In genomic region chr11:92779746-92780145, GRCh38 we compare ENCODE assay signal across 30 cellular contexts.
"Had no signal": no experiment of that assay in that cellular context is flagged by ENCODE, and none has a peak within 500 bp of the region (broad histone marks: within the 10 kb centered on the region; RNA-seq: fewer than 3 reads in every experiment).

No MANE protein-coding gene starts in this region.

- H3K27me3 Mint-ChIP-seq: activated CD8-positive, alpha-beta memory T cell treated with anti-CD3 and anti-CD28 coated beads, Interleukin-2, amount 10 ng/mL, durations not matched to agents 7 days and 5 days; activated naive CD4-positive, alpha-beta T cell treated with anti-CD3 and anti-CD28 coated beads, Interleukin-2, amount 10 ng/mL, durations not matched to agents 7 days and 5 days; effector memory CD8-positive, alpha-beta T cell; T-helper 17 cell had no signal

- H3K27ac ChIP-seq: ascending aorta, epithelial cell of prostate, WERI-Rb-1 had no signal

- H3K27me3 ChIP-seq: ascending aorta had no signal

- H3K36me3 ChIP-seq: ascending aorta, WERI-Rb-1 had no signal

- DNase-seq: activated CD4-positive, alpha-beta memory T cell treated with anti-CD3 and anti-CD28 coated beads for 36 hours; activated CD4-positive, alpha-beta T cell treated with anti-CD3 and anti-CD28 coated beads for 36 hours; activated CD4-positive, alpha-beta T cell treated with anti-CD3 and anti-CD28 coated beads, Interleukin-2, amount 10 ng/mL, durations not matched to agents 24 days and 14 days; activated CD4-positive, CD25-positive, alpha-beta regulatory T cell; activated CD4-positive, CD25-positive, alpha-beta regulatory T cell treated with anti-CD3 and anti-CD28 coated beads, Interleukin-2, amount 50 U/mL, for 72 hours; activated CD8-positive, alpha-beta memory T cell treated with anti-CD3 and anti-CD28 coated beads, Interleukin-2, amount 10 ng/mL, durations not matched to agents 7 days and 5 days; activated CD8-positive, alpha-beta memory T cell treated with anti-CD3 and anti-CD28 coated beads, Interleukin-2, amount 50 U/mL, for 4 hours; activated CD8-positive, alpha-beta T cell treated with anti-CD3 and anti-CD28 coated beads, Interleukin-2, amount 10 ng/mL, durations not matched to agents 7 days and 5 days; activated effector memory CD4-positive, alpha-beta T cell treated with anti-CD3 and anti-CD28 coated beads, Interleukin-2, amount 50 U/mL, for 16 hours; activated naive CD4-positive, alpha-beta T cell treated with anti-CD3 and anti-CD28 coated beads, Interleukin-2, amount 10 ng/mL, durations not matched to agents 7 days and 5 days; activated naive CD8-positive, alpha-beta T cell treated with anti-CD3 and anti-CD28 coated beads, Interleukin-2, amount 10 ng/mL, durations not matched to agents 7 days and 5 days; activated T-cell treated with anti-CD3 and anti-CD28 coated beads, Interleukin-2, amount 50 U/mL, for 1 hour; activated T-cell treated with anti-CD3 and anti-CD28 coated beads, Interleukin-2, amount 50 U/mL, for 48 hours; caudate nucleus; cortex of kidney; dermis blood vessel endothelial cell; effector CD4-positive, alpha-beta T cell; effector memory CD8-positive, alpha-beta T cell; foreskin fibroblast; head of caudate nucleus; T-helper 1 cell; T-helper 17 cell; T1000; WERI-Rb-1 had no signal

- H3K4me1 Mint-ChIP-seq: activated CD4-positive, alpha-beta T cell treated with anti-CD3 and anti-CD28 coated beads for 36 hours; activated CD4-positive, alpha-beta T cell treated with anti-CD3 and anti-CD28 coated beads, Interleukin-2, amount 10 ng/mL, durations not matched to agents 24 days and 14 days; activated CD8-positive, alpha-beta memory T cell treated with anti-CD3 and anti-CD28 coated beads, Interleukin-2, amount 10 ng/mL, durations not matched to agents 7 days and 5 days; activated naive CD4-positive, alpha-beta T cell treated with anti-CD3 and anti-CD28 coated beads, Interleukin-2, amount 10 ng/mL, durations not matched to agents 7 days and 5 days; activated naive CD8-positive, alpha-beta T cell treated with anti-CD3 and anti-CD28 coated beads, Interleukin-2, amount 10 ng/mL, durations not matched to agents 7 days and 5 days; T-helper 17 cell had no signal

- H3K4me3 ChIP-seq: ascending aorta had no signal

- H3K4me3 Mint-ChIP-seq: activated CD4-positive, alpha-beta memory T cell treated with anti-CD3 and anti-CD28 coated beads for 36 hours; activated CD4-positive, alpha-beta T cell treated with anti-CD3 and anti-CD28 coated beads for 36 hours; activated CD4-positive, alpha-beta T cell treated with anti-CD3 and anti-CD28 coated beads, Interleukin-2, amount 10 ng/mL, durations not matched to agents 24 days and 14 days; activated CD8-positive, alpha-beta memory T cell treated with anti-CD3 and anti-CD28 coated beads, Interleukin-2, amount 10 ng/mL, durations not matched to agents 7 days and 5 days; activated CD8-positive, alpha-beta T cell treated with anti-CD3 and anti-CD28 coated beads, Interleukin-2, amount 10 ng/mL, durations not matched to agents 7 days and 5 days; activated naive CD4-positive, alpha-beta T cell treated with anti-CD3 and anti-CD28 coated beads, Interleukin-2, amount 10 ng/mL, durations not matched to agents 7 days and 5 days; activated naive CD8-positive, alpha-beta T cell treated with anti-CD3 and anti-CD28 coated beads, Interleukin-2, amount 10 ng/mL, durations not matched to agents 7 days and 5 days; activated T-helper 1 cell treated with anti-CD3 and anti-CD28 coated beads, Interleukin-12 subunit alpha, Interleukin-12 subunit beta, Interleukin-2, Interleukin-4 antibody, amounts not matched to agents 30 ng/mL and 10 ng/mL and 1 ng/mL, durations not matched to agents 14 hours and 24 hours and 36 hours; effector memory CD8-positive, alpha-beta T cell; T-helper 17 cell; T-helper 2 cell treated with Interferon-gamma antibody and Interleukin-4, amounts not matched to agents 5 μg/mL and 100 μg/mL, for 36 hours had no signal

- H3K4me1 ChIP-seq: ascending aorta had no signal

- H3K9me3 ChIP-seq: ascending aorta had no signal

- H3K9me3 Mint-ChIP-seq: activated CD4-positive, alpha-beta memory T cell treated with anti-CD3 and anti-CD28 coated beads for 36 hours; activated CD4-positive, alpha-beta T cell treated with anti-CD3 and anti-CD28 coated beads, Interleukin-2, amount 10 ng/mL, durations not matched to agents 24 days and 14 days; activated naive CD4-positive, alpha-beta T cell treated with anti-CD3 and anti-CD28 coated beads, Interleukin-2, amount 10 ng/mL, durations not matched to agents 7 days and 5 days; activated naive CD8-positive, alpha-beta T cell treated with anti-CD3 and anti-CD28 coated beads, Interleukin-2, amount 10 ng/mL, durations not matched to agents 7 days and 5 days; activated T-helper 1 cell treated with anti-CD3 and anti-CD28 coated beads, Interleukin-12 subunit alpha, Interleukin-12 subunit beta, Interleukin-2, Interleukin-4 antibody, amounts not matched to agents 30 ng/mL and 10 ng/mL and 1 ng/mL, durations not matched to agents 14 hours and 24 hours and 36 hours; activated T-helper 2 cell treated with anti-CD3 and anti-CD28 coated beads, Interferon-gamma antibody, Interleukin-2, Interleukin-4, amounts not matched to agents 10 μg/mL and 5 μg/mL and 100 μg/mL, durations not matched to agents 14 hours and 24 hours and 36 hours; T-helper 2 cell treated with Interferon-gamma antibody and Interleukin-4, amounts not matched to agents 5 μg/mL and 100 μg/mL, for 36 hours had no signal

- H3K27ac Mint-ChIP-seq: activated CD4-positive, alpha-beta memory T cell treated with anti-CD3 and anti-CD28 coated beads for 36 hours; activated CD4-positive, alpha-beta T cell treated with anti-CD3 and anti-CD28 coated beads for 36 hours; activated CD4-positive, alpha-beta T cell treated with anti-CD3 and anti-CD28 coated beads, Interleukin-2, amount 10 ng/mL, durations not matched to agents 24 days and 14 days; activated CD8-positive, alpha-beta memory T cell treated with anti-CD3 and anti-CD28 coated beads, Interleukin-2, amount 10 ng/mL, durations not matched to agents 7 days and 5 days; activated CD8-positive, alpha-beta T cell treated with anti-CD3 and anti-CD28 coated beads, Interleukin-2, amount 10 ng/mL, durations not matched to agents 7 days and 5 days; activated naive CD4-positive, alpha-beta T cell treated with anti-CD3 and anti-CD28 coated beads, Interleukin-2, amount 10 ng/mL, durations not matched to agents 7 days and 5 days; activated naive CD4-positive, alpha-beta T cell treated with anti-CD3 and anti-CD28 coated beads, Interleukin-2, amount 50 U/mL, for 72 hours; activated naive CD8-positive, alpha-beta T cell treated with anti-CD3 and anti-CD28 coated beads, Interleukin-2, amount 10 ng/mL, durations not matched to agents 7 days and 5 days; activated T-helper 1 cell treated with anti-CD3 and anti-CD28 coated beads, Interleukin-12 subunit alpha, Interleukin-12 subunit beta, Interleukin-2, Interleukin-4 antibody, amounts not matched to agents 30 ng/mL and 10 ng/mL and 1 ng/mL, durations not matched to agents 14 hours and 24 hours and 36 hours; activated T-helper 2 cell treated with anti-CD3 and anti-CD28 coated beads, Interferon-gamma antibody, Interleukin-2, Interleukin-4, amounts not matched to agents 10 μg/mL and 5 μg/mL and 100 μg/mL, durations not matched to agents 14 hours and 24 hours and 36 hours; effector memory CD8-positive, alpha-beta T cell; T-helper 17 cell; T-helper 2 cell treated with Interferon-gamma antibody and Interleukin-4, amounts not matched to agents 5 μg/mL and 100 μg/mL, for 36 hours had no signal

- H3K36me3 Mint-ChIP-seq: activated CD4-positive, alpha-beta memory T cell treated with anti-CD3 and anti-CD28 coated beads for 36 hours; activated CD8-positive, alpha-beta memory T cell treated with anti-CD3 and anti-CD28 coated beads, Interleukin-2, amount 10 ng/mL, durations not matched to agents 7 days and 5 days; activated naive CD4-positive, alpha-beta T cell treated with anti-CD3 and anti-CD28 coated beads, Interleukin-2, amount 10 ng/mL, durations not matched to agents 7 days and 5 days; activated naive CD4-positive, alpha-beta T cell treated with anti-CD3 and anti-CD28 coated beads, Interleukin-2, amount 50 U/mL, for 72 hours; activated naive CD8-positive, alpha-beta T cell treated with anti-CD3 and anti-CD28 coated beads, Interleukin-2, amount 10 ng/mL, durations not matched to agents 7 days and 5 days had no signal

- ATAC-seq: activated CD4-positive, alpha-beta T cell treated with anti-CD3 and anti-CD28 coated beads for 36 hours; activated CD8-positive, alpha-beta memory T cell treated with anti-CD3 and anti-CD28 coated beads, Interleukin-2, amount 10 ng/mL, durations not matched to agents 7 days and 5 days; activated CD8-positive, alpha-beta T cell treated with anti-CD3 and anti-CD28 coated beads, Interleukin-2, amount 10 ng/mL, durations not matched to agents 7 days and 5 days; activated naive CD4-positive, alpha-beta T cell treated with anti-CD3 and anti-CD28 coated beads, Interleukin-2, amount 50 U/mL, for 72 hours; effector memory CD8-positive, alpha-beta T cell; T-helper 17 cell had no signal
